Comparison of ENCODE assay signal across 14 cellular contexts in genomic region chr19:50362656-50363424, GRCh38. TPM values are rescaled to one million over a fixed set of nuclear protein-coding genes. Genes with fewer than 3 reads are reported as not detected.
DNase-seq lines count a peak whose midpoint lies in the region; ATAC-seq lines count a peak whose summit lies in the region.
"Had no signal": no experiment of that assay in that cellular context is flagged by ENCODE, and none has a peak within 500 bp of the region (broad histone marks: within the 10 kb centered on the region; RNA-seq: fewer than 3 reads in every experiment).

No MANE protein-coding gene starts in this region.

- DNase-seq in stimulated activated naive CD4-positive, alpha-beta T cell treated with Interleukin-2 at 50 U/mL for 16 hours (lab: John Stamatoyannopoulos, UW), result peak; percentile 38
- DNase-seq in stimulated activated naive CD4-positive, alpha-beta T cell (lab: John Stamatoyannopoulos, UW), result no peak
- DNase-seq in activated T-helper 1 cell treated with anti-CD3 and anti-CD28 coated beads, Interleukin-12 subunit alpha, Interleukin-12 subunit beta, Interleukin-2, Interleukin-4 antibody, amounts not matched to agents 30 ng/mL and 10 ng/mL and 1 ng/mL, durations not matched to agents 14 hours and 24 hours and 36 hours (ENCODE audit: low spot score), result no peak
- DNase-seq in naive B cell (no peak), cerebellum (ENCODE audit: low spot score) (no peak), NCI-H128 (lab: John Stamatoyannopoulos, UW; ENCODE audit: unreplicated experiment) (no peak), inferior parietal cortex (ENCODE audit: extremely low spot score) (no peak), dedifferentiated amniotic fluid mesenchymal stem cell (ENCODE audit: extremely low spot score) (no peak)
- DNase-seq: activated effector memory CD4-positive, alpha-beta T cell treated with Interleukin-2 at 50 U/mL for 16 hours; AML-193; NCI-H2171 treated with DMSO at 0.1 percent for 48 hours; ovary; trophoblast cell had no signal

- H3K27me3 Mint-ChIP-seq in activated T-helper 1 cell treated with anti-CD3 and anti-CD28 coated beads, Interleukin-12 subunit alpha, Interleukin-12 subunit beta, Interleukin-2, Interleukin-4 antibody, amounts not matched to agents 30 ng/mL and 10 ng/mL and 1 ng/mL, durations not matched to agents 14 hours and 24 hours and 36 hours (ENCODE audit: insufficient read depth), result no peaks in the 10 kb centered on the region
- no peaks in the 10 kb centered on the region for H3K27me3 Mint-ChIP-seq in naive B cell

- ATAC-seq in naive B cell (ENCODE audit: low read depth in 2 of 2), result no peak
- ATAC-seq: gastroesophageal sphincter had no signal

- peak overlapping the region; percentile 95 for H3K27ac Mint-ChIP-seq in activated T-helper 1 cell treated with anti-CD3 and anti-CD28 coated beads, Interleukin-12 subunit alpha, Interleukin-12 subunit beta, Interleukin-2, Interleukin-4 antibody, amounts not matched to agents 30 ng/mL and 10 ng/mL and 1 ng/mL, durations not matched to agents 14 hours and 24 hours and 36 hours
- H3K27ac Mint-ChIP-seq in naive B cell, result peak overlapping the region in 1 of 6 donors; percentile 86

- H3K4me1 Mint-ChIP-seq in activated T-helper 1 cell treated with anti-CD3 and anti-CD28 coated beads, Interleukin-12 subunit alpha, Interleukin-12 subunit beta, Interleukin-2, Interleukin-4 antibody, amounts not matched to agents 30 ng/mL and 10 ng/mL and 1 ng/mL, durations not matched to agents 14 hours and 24 hours and 36 hours (ENCODE audit: low read depth), result peaks cover 75% of the 10 kb centered on the region
- H3K4me1 Mint-ChIP-seq in naive B cell, result peaks cover 50 to 80% (median 54%) of the 10 kb centered on the region in 3 donors

- peaks cover 24% of the 10 kb centered on the region for H3K36me3 Mint-ChIP-seq in activated T-helper 1 cell treated with anti-CD3 and anti-CD28 coated beads, Interleukin-12 subunit alpha, Interleukin-12 subunit beta, Interleukin-2, Interleukin-4 antibody, amounts not matched to agents 30 ng/mL and 10 ng/mL and 1 ng/mL, durations not matched to agents 14 hours and 24 hours and 36 hours (ENCODE audit: low read depth)
- peaks cover 0 to 5% of the 10 kb centered on the region in 2 donors for H3K36me3 Mint-ChIP-seq in naive B cell

- H3K9me3 Mint-ChIP-seq in activated T-helper 1 cell treated with anti-CD3 and anti-CD28 coated beads, Interleukin-12 subunit alpha, Interleukin-12 subunit beta, Interleukin-2, Interleukin-4 antibody, amounts not matched to agents 30 ng/mL and 10 ng/mL and 1 ng/mL, durations not matched to agents 14 hours and 24 hours and 36 hours, result peaks cover 8% of the 10 kb centered on the region
- peaks cover 0 to 2% (median 0%) of the 10 kb centered on the region in 7 donors for H3K9me3 Mint-ChIP-seq in naive B cell

- intact Hi-C loops in activated T-helper 1 cell treated with anti-CD3 and anti-CD28 coated beads, Interleukin-12 subunit alpha, Interleukin-12 subunit beta, Interleukin-2, Interleukin-4 antibody, amounts not matched to agents 30 ng/mL and 10 ng/mL and 1 ng/mL, durations not matched to agents 14 hours and 24 hours and 36 hours (cut with micrococcal nuclease), result no loop called here

- H3K4me3 Mint-ChIP-seq in activated T-helper 1 cell treated with anti-CD3 and anti-CD28 coated beads, Interleukin-12 subunit alpha, Interleukin-12 subunit beta, Interleukin-2, Interleukin-4 antibody, amounts not matched to agents 30 ng/mL and 10 ng/mL and 1 ng/mL, durations not matched to agents 14 hours and 24 hours and 36 hours, result peak overlapping the region; percentile 57
- peak overlapping the region in 5 of 8 donors; percentile 23 to 87 (median 41) for H3K4me3 Mint-ChIP-seq in naive B cell

RNA-seq across cellular contexts. Expression of gene NAPSA, which starts 2.6 kb away (rescaled TPM):
- total RNA-seq in activated T-helper 1 cell treated with anti-CD3 and anti-CD28 coated beads, Interleukin-12 subunit alpha, Interleukin-12 subunit beta, Interleukin-2, Interleukin-4 antibody, amounts not matched to agents 30 ng/mL and 10 ng/mL and 1 ng/mL, durations not matched to agents 14 hours and 24 hours and 36 hours, result 15.8 and 16.4 TPM in 2 replicates
- 1 to 10 TPM in 3 of 6 donors, under 1 TPM in 2, not detected in 1; 0.38 to 1.8 (median 1.1) TPM for polyA plus RNA-seq in naive B cell (ENCODE audit: low read depth in 6 of 6)
- total RNA-seq in cerebellum, result 0.36 TPM

RNA-seq across cellular contexts. Expression of gene NR1H2, which starts 13.4 kb away (rescaled TPM):
- total RNA-seq in activated T-helper 1 cell treated with anti-CD3 and anti-CD28 coated beads, Interleukin-12 subunit alpha, Interleukin-12 subunit beta, Interleukin-2, Interleukin-4 antibody, amounts not matched to agents 30 ng/mL and 10 ng/mL and 1 ng/mL, durations not matched to agents 14 hours and 24 hours and 36 hours, result 84.3 and 84.8 TPM in 2 replicates
- polyA plus RNA-seq in naive B cell (ENCODE audit: low read depth in 6 of 6), result 100 to 1,000 TPM in 1 of 6 donors, 10 to 100 TPM in 5; 70.9 to 115 (median 76.1) TPM
- total RNA-seq in cerebellum, result 16.5 TPM

RNA-seq across cellular contexts. Expression of gene POLD1, which starts 21.3 kb away (rescaled TPM):
- 171 and 178 TPM in 2 replicates for total RNA-seq in activated T-helper 1 cell treated with anti-CD3 and anti-CD28 coated beads, Interleukin-12 subunit alpha, Interleukin-12 subunit beta, Interleukin-2, Interleukin-4 antibody, amounts not matched to agents 30 ng/mL and 10 ng/mL and 1 ng/mL, durations not matched to agents 14 hours and 24 hours and 36 hours
- 10 to 100 TPM; 22.9 to 46.7 (median 32.1) TPM for polyA plus RNA-seq in naive B cell (ENCODE audit: low read depth in 6 of 6)
- total RNA-seq in cerebellum, result 15.6 TPM

RNA-seq across cellular contexts. Expression of gene KCNC3, which starts 33.7 kb away (rescaled TPM):
- 23.7 and 24.0 TPM in 2 replicates for total RNA-seq in activated T-helper 1 cell treated with anti-CD3 and anti-CD28 coated beads, Interleukin-12 subunit alpha, Interleukin-12 subunit beta, Interleukin-2, Interleukin-4 antibody, amounts not matched to agents 30 ng/mL and 10 ng/mL and 1 ng/mL, durations not matched to agents 14 hours and 24 hours and 36 hours
- polyA plus RNA-seq in naive B cell (ENCODE audit: low read depth in 6 of 6), result under 1 TPM in 2 of 6 donors, not detected in 4; 0.08 to 0.12 TPM
- total RNA-seq in cerebellum, result 6.3 TPM

RNA-seq across cellular contexts. Expression of gene SPIB, which starts 55.9 kb away (rescaled TPM):
- 1.3 TPM in 2 replicates for total RNA-seq in activated T-helper 1 cell treated with anti-CD3 and anti-CD28 coated beads, Interleukin-12 subunit alpha, Interleukin-12 subunit beta, Interleukin-2, Interleukin-4 antibody, amounts not matched to agents 30 ng/mL and 10 ng/mL and 1 ng/mL, durations not matched to agents 14 hours and 24 hours and 36 hours
- 100 to 1,000 TPM; 218 to 343 (median 286) TPM for polyA plus RNA-seq in naive B cell (ENCODE audit: low read depth in 6 of 6)
- total RNA-seq in cerebellum, result not detected
- total RNA-seq: gastroesophageal sphincter had no signal

Comparison
In these comparisons a context has a peak if more than half of its experiments do, and no peak if none do; other contexts are left out.
1. RNA of gene NAPSA, which starts 2.6 kb away (total RNA-seq): 15.8 to 16.4 TPM in activated T-helper 1 cell treated with anti-CD3 and anti-CD28 coated beads, Interleukin-12 subunit alpha, Interleukin-12 subunit beta, Interleukin-2, Interleukin-4 antibody, amounts not matched to agents 30 ng/mL and 10 ng/mL and 1 ng/mL, durations not matched to agents 14 hours and 24 hours and 36 hours; 0.36 TPM in cerebellum (single experiment); every median in the first group is over 10 times any median in the second.
2. RNA of gene POLD1, which starts 21.3 kb away (total RNA-seq): 171 to 178 TPM in activated T-helper 1 cell treated with anti-CD3 and anti-CD28 coated beads, Interleukin-12 subunit alpha, Interleukin-12 subunit beta, Interleukin-2, Interleukin-4 antibody, amounts not matched to agents 30 ng/mL and 10 ng/mL and 1 ng/mL, durations not matched to agents 14 hours and 24 hours and 36 hours; 15.6 TPM in cerebellum (single experiment); every median in the first group is over 10 times any median in the second.